Comparison of ENCODE assay signal across 17 cellular contexts in the genomic region with DNA sequence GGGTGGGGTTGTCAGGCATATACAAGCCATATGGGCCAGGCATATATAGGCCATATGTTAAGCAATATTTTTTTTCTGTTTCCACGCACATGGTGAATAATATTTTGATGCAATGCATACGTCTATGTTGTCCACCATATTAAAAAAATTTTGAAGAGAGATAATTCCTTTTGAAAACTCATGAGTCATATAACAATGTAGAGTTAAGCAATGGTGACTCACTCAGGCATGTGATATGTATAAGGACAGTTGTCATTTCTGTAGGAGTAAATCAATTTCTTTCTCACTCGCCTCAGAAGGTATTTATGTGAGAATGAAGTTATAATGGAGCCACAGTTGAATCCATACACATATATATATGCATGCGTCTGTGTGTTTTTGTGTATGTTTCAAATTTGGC.
DNase-seq lines count a peak whose midpoint lies in the region; ATAC-seq, FAIRE-seq and TF ChIP-seq lines count a peak whose summit lies in the region.
"Had no signal": no experiment of that assay in that cellular context is flagged by ENCODE, and none has a peak within 500 bp of the region (broad histone marks: within the 10 kb centered on the region; RNA-seq: fewer than 3 reads in every experiment).

No MANE protein-coding gene starts in this region.

- DNase-seq in GM03348 (ENCODE audit: low spot score), result peak; percentile 15
- DNase-seq in NCI-H460 (ENCODE audit: extremely low read depth, low read depth), result peak; percentile 1
- no peak for DNase-seq in H1 (ENCODE audit: low read depth in 1 of 2, low spot score in 2 of 2)
- DNase-seq in mesenchymal stem cell, result peak; percentile 64
- no peak for DNase-seq in activated gamma-delta T cell (lab: John Stamatoyannopoulos, UW)
- DNase-seq in islet precursor cell, result no peak
- DNase-seq: activated B cell treated with CpG ODN at 0.5 μM for 24 hours, anterior cingulate cortex, DMS 273 treated with DMSO at 0.1 percent for 48 hours, Karpas-422, mesendoderm, NCI-H1694 treated with DMSO at 0.1 percent for 48 hours, NCI-H510A treated with DMSO at 0.1 percent for 48 hours, T-cell had no signal

- H3K27me3 ChIP-seq in H1 (replicated peaks in 1 of 4; ENCODE audit: control insufficient read depth in 3 of 4, extremely low read depth in 1 of 4, insufficient read depth in 3 of 4, low read length in 3 of 4) (no peaks in the 10 kb centered on the region), mesenchymal stem cell (ENCODE audit: control insufficient read depth in 1 of 2, insufficient read depth in 1 of 2, low read length in 2 of 2) (peaks cover 0 to 6% of the 10 kb centered on the region in 2 experiments)

- no peak overlapping the region for H4K91ac ChIP-seq in H1 (replicated peaks; ENCODE audit: insufficient read length, low read length)
- H4K91ac ChIP-seq in mesenchymal stem cell (ENCODE audit: low read length), result no peak overlapping the region

- H2BK120ac ChIP-seq in H1 (replicated peaks; ENCODE audit: low read depth, low read length) (no peak overlapping the region), mesenchymal stem cell (ENCODE audit: low read depth, low read length) (no peak overlapping the region)

- H3K23ac ChIP-seq in H1 (ENCODE audit: insufficient read length) (no peak overlapping the region), mesenchymal stem cell (ENCODE audit: low read length in 2 of 2) (no peak overlapping the region)

- no peak overlapping the region for H2BK12ac ChIP-seq in H1 (ENCODE audit: low read depth, low read length)
- H2BK12ac ChIP-seq in mesenchymal stem cell (ENCODE audit: low read length in 2 of 2), result no peak overlapping the region

- no peak for FAIRE-seq in H1 (lab: Jason Lieb, UNC)
- FAIRE-seq: RCC 7860 had no signal

- TF ChIP-seq CTCF in H1 (IDR thresholded peaks at IDR 0.05; ENCODE audit: control extremely low read depth in 1 of 3, insufficient read depth in 1 of 3, low read depth in 1 of 3, low read length in 3 of 3), result no peak

- TF ChIP-seq RAD21 in H1 (IDR thresholded peaks at IDR 0.05 in 1 of 2, conservative IDR thresholded peaks at IDR 0.05 in 1 of 2; ENCODE audit: low read depth in 2 of 2, low read length in 2 of 2), result no peak

- H2BK5ac ChIP-seq in H1 (ENCODE audit: low read depth, low read length), result no peak overlapping the region
- H2BK5ac ChIP-seq in mesenchymal stem cell (ENCODE audit: low read depth, low read length, poor library complexity, severe bottlenecking), result no peak overlapping the region

- H3K18ac ChIP-seq in H1 (ENCODE audit: extremely low read depth, low read length), result no peak overlapping the region
- no peak overlapping the region for H3K18ac ChIP-seq in mesenchymal stem cell (ENCODE audit: low read depth in 1 of 2, low read length in 2 of 2)

- POLR2A ChIA-PET in H1 (lab: Charles Lee; ENCODE audit: partially characterized antibody), result no interaction called here

- ATAC-seq in HG03095 (IDR thresholded peaks at IDR 0.05; ENCODE audit: unreplicated experiment), result no peak
- ATAC-seq in GM19463 (IDR thresholded peaks at IDR 0.05; ENCODE audit: unreplicated experiment), result no peak
- ATAC-seq: T-cell had no signal

- TF ChIP-seq EP300 in H1 (IDR thresholded peaks at IDR 0.05; ENCODE audit: borderline replicate concordance in 1 of 2, low read depth in 2 of 2, low read length in 2 of 2), result no peak

- no peaks in the 10 kb centered on the region for H3K9me3 ChIP-seq in H1 (ENCODE audit: insufficient read depth in 2 of 2, low read depth in 1 of 2, low read length in 1 of 2)
- H3K9me3 ChIP-seq in mesenchymal stem cell (ENCODE audit: control insufficient read depth, low read length), result no peaks in the 10 kb centered on the region

- H3K4me3 ChIP-seq in H1 (ENCODE audit: extremely low read depth in 1 of 4, insufficient read depth in 2 of 4, low read depth in 3 of 4, low read length in 4 of 4) (no peak overlapping the region), mesenchymal stem cell (ENCODE audit: insufficient read depth in 1 of 2, low read depth in 1 of 2, low read length in 2 of 2) (no peak overlapping the region)

- H3K4me1 ChIP-seq in H1 (replicated peaks in 1 of 4; ENCODE audit: control insufficient read depth in 3 of 4, insufficient read depth in 4 of 4, low read length in 3 of 4), result peaks cover 0 to 12% (median 2%) of the 10 kb centered on the region in 4 experiments; a peak in 3 of 7 replicates
- no peaks in the 10 kb centered on the region for H3K4me1 ChIP-seq in mesenchymal stem cell (ENCODE audit: control insufficient read depth, insufficient read depth, low read depth, low read length)

- no peak overlapping the region for H4K8ac ChIP-seq in H1 (ENCODE audit: extremely low read depth, insufficient read depth, low read length)
- H4K8ac ChIP-seq in mesenchymal stem cell (ENCODE audit: low read length), result no peak overlapping the region

- H3K9ac ChIP-seq in H1 (replicated peaks in 1 of 4; ENCODE audit: extremely low read depth in 1 of 4, low read depth in 3 of 4, low read length in 3 of 4) (no peak overlapping the region), mesenchymal stem cell (ENCODE audit: low read length) (no peak overlapping the region)

- H3K23me2 ChIP-seq in H1 (ENCODE audit: low read depth, low read length), result no peaks in the 10 kb centered on the region

- H3K36me3 ChIP-seq in H1 (ENCODE audit: control insufficient read depth in 2 of 4, insufficient read depth in 4 of 4, low read length in 3 of 4), result no peaks in the 10 kb centered on the region
- no peaks in the 10 kb centered on the region for H3K36me3 ChIP-seq in mesenchymal stem cell (ENCODE audit: control insufficient read depth in 1 of 2, insufficient read depth in 2 of 2, low read depth in 1 of 2, low read length in 2 of 2)

- WGBS in H1 (ENCODE audit: extremely low coverage in 1 of 2, insufficient coverage in 1 of 2, insufficient read length in 1 of 2, insufficient replicate concordance in 2 of 2, low coverage in 1 of 2, low lambda C conversion rate in 2 of 2, missing lambda C conversion rate in 1 of 2), 2 experiments, result 88% methylated on average over 4 of the region's 4 CpGs; no CpG with 5 or more reads in 1 of the 2 experiments
- WGBS in mesenchymal stem cell, result no CpG with 5 or more reads among the region's 4 CpGs

- no peak overlapping the region for H2BK15ac ChIP-seq in H1 (ENCODE audit: low read length)
- no peak overlapping the region for H2BK15ac ChIP-seq in mesenchymal stem cell (ENCODE audit: low read depth, poor library complexity, severe bottlenecking)

- peak overlapping the region; percentile 66 for H4K5ac ChIP-seq in H1 (ENCODE audit: insufficient read length, low read depth, low read length)

- H3K4me2 ChIP-seq in H1 (ENCODE audit: insufficient read depth in 1 of 2, low read depth in 2 of 2, low read length in 2 of 2), result no peak overlapping the region
- no peak overlapping the region for H3K4me2 ChIP-seq in mesenchymal stem cell (ENCODE audit: low read length, poor library complexity, severe bottlenecking)

- no peaks in the 10 kb centered on the region for H3K79me2 ChIP-seq in H1 (ENCODE audit: control insufficient read depth in 1 of 2, insufficient read depth in 2 of 2, low read length in 2 of 2)

- H2AK5ac ChIP-seq in H1 (ENCODE audit: low read depth, low read length) (no peak overlapping the region), mesenchymal stem cell (ENCODE audit: low read length, severe bottlenecking) (no peak overlapping the region)

- no peak overlapping the region for H3K56ac ChIP-seq in H1 (replicated peaks; ENCODE audit: insufficient read length, low read depth, low read length)

- H4K20me1 ChIP-seq in H1 (replicated peaks in 1 of 2; ENCODE audit: control insufficient read depth in 1 of 2, insufficient read depth in 2 of 2, low read length in 2 of 2), result no peaks in the 10 kb centered on the region

- H2AFZ ChIP-seq in H1 (ENCODE audit: low read length), result no peak overlapping the region
- H2AFZ ChIP-seq in mesenchymal stem cell (ENCODE audit: low read depth, low read length), result no peak overlapping the region

- H2BK20ac ChIP-seq in H1 (ENCODE audit: low read length), result no peak overlapping the region

- CTCF ChIA-PET in H1 (lab: Charles Lee; ENCODE audit: partially characterized antibody), result interaction anchor here (1.2 kb wide), 1 partner anchor 12 kb away, joined by 4 read pairs; no protein-coding TSS in a partner anchor

- TF ChIP-seq POLR2A in H1 (IDR thresholded peaks at IDR 0.05; ENCODE audit: control extremely low read depth in 1 of 2, low read depth in 2 of 2, low read length in 2 of 2), result no peak

- H3K79me1 ChIP-seq in H1 (ENCODE audit: low read depth, low read length) (no peaks in the 10 kb centered on the region), mesenchymal stem cell (replicated peaks; ENCODE audit: low read length, poor library complexity, severe bottlenecking) (no peaks in the 10 kb centered on the region)

- H3K14ac ChIP-seq in H1 (ENCODE audit: insufficient read length) (no peak overlapping the region), mesenchymal stem cell (ENCODE audit: low read length in 2 of 2) (no peak overlapping the region)

- H3K27ac ChIP-seq in H1 (ENCODE audit: low read depth, low read length), result no peak overlapping the region
- no peak overlapping the region for H3K27ac ChIP-seq in mesenchymal stem cell (ENCODE audit: low read length, poor library complexity, severe bottlenecking)

- H3K4ac ChIP-seq in H1 (replicated peaks; ENCODE audit: insufficient read length, low read depth, low read length) (no peak overlapping the region), mesenchymal stem cell (ENCODE audit: low read depth in 1 of 2, low read length in 2 of 2) (no peak overlapping the region)

TF ChIP-seq in H1, 55 proteins besides CTCF, POLR2A, EP300 and RAD21 (continues in another document):
- no peak for TF ChIP-seq HDAC6 (IDR thresholded peaks at IDR 0.05; ENCODE audit: low read depth, low read length)
- TF ChIP-seq HDAC2 (IDR thresholded peaks at IDR 0.05; ENCODE audit: borderline replicate concordance in 1 of 2, low read depth in 2 of 2, low read length in 2 of 2), result no peak
- no peak for TF ChIP-seq POU5F1 (IDR thresholded peaks at IDR 0.05; ENCODE audit: low read depth, low read length)
- TF ChIP-seq SIRT6 (IDR thresholded peaks at IDR 0.05; ENCODE audit: low read length), result no peak
- no peak for TF ChIP-seq NRF1 (IDR thresholded peaks at IDR 0.05; ENCODE audit: low read depth, low read length)
- TF ChIP-seq ASH2L (IDR thresholded peaks at IDR 0.05; ENCODE audit: low read length), result no peak
- TF ChIP-seq ZNF274 (IDR thresholded peaks at IDR 0.05; ENCODE audit: borderline replicate concordance, extremely low read depth, low read length), result no peak
- TF ChIP-seq KDM5A (IDR thresholded peaks at IDR 0.05; ENCODE audit: low read length), result no peak
- TF ChIP-seq CHD2 (IDR thresholded peaks at IDR 0.05; ENCODE audit: low read length), result no peak
- no peak for TF ChIP-seq SAP30 (IDR thresholded peaks at IDR 0.05; ENCODE audit: insufficient read depth, insufficient replicate concordance, low read length)
- TF ChIP-seq BCL11A (IDR thresholded peaks at IDR 0.05; ENCODE audit: low read depth in 2 of 2, low read length in 2 of 2), result no peak
- no peak for TF ChIP-seq SP4 (IDR thresholded peaks at IDR 0.05; ENCODE audit: low read length)
- no peak for TF ChIP-seq CBX8 (IDR thresholded peaks at IDR 0.05; ENCODE audit: borderline replicate concordance, low read depth, low read length)
- no peak for TF ChIP-seq SRF (IDR thresholded peaks at IDR 0.05; ENCODE audit: low read depth, low read length)
- no peak for TF ChIP-seq RFX5 (IDR thresholded peaks at IDR 0.05; ENCODE audit: borderline replicate concordance, low read depth, low read length)

Comparison
In these comparisons a context has a peak if more than half of its experiments do, and no peak if none do; other contexts are left out.
1. DNase-seq: peak in GM03348 (single experiment), NCI-H460 (single experiment) and mesenchymal stem cell (single experiment); none in H1 (0 of 2), activated gamma-delta T cell (single experiment) and islet precursor cell (single experiment).